In the genomic region with DNA sequence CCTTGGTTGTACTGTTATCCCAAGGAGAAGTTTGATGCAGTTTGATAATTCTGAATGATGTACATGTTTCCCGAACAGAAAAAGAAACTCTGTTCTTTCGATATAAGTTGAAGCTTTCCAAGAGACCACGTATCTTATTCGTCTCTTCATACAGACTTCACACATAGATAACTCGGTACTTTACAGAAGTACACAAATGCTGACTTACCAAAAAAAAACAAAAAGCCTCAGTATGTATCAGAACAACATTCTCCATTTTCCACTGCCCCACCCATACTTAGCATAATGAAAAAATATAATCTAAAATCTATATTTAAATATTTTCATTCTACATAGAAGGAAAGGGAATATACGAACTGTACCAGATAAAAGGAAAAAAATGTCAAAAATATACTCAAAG, we compare ENCODE assay signal across 14 cellular contexts. TPM values are rescaled to one million over a fixed set of nuclear protein-coding genes. Genes with fewer than 3 reads are reported as not detected.
DNase-seq lines count a peak whose midpoint lies in the region; ATAC-seq and TF ChIP-seq lines count a peak whose summit lies in the region.
"Had no signal": no experiment of that assay in that cellular context is flagged by ENCODE, and none has a peak within 500 bp of the region (broad histone marks: within the 10 kb centered on the region; RNA-seq: fewer than 3 reads in every experiment).

No MANE protein-coding gene starts in this region.

- peak overlapping the region; percentile 97 for H3K4me3 Mint-ChIP-seq in stimulated activated naive CD8-positive, alpha-beta T cell treated with anti-CD3 and anti-CD28 coated beads, Interleukin-15, Interleukin-2, amounts not matched to agents 100 ng/mL and 50 ng/mL, for 24 hours

- H3K27me3 Mint-ChIP-seq in stimulated activated naive CD8-positive, alpha-beta T cell treated with anti-CD3 and anti-CD28 coated beads, Interleukin-15, Interleukin-2, amounts not matched to agents 100 ng/mL and 50 ng/mL, for 24 hours: no peaks in the 10 kb centered on the region

- H3K27ac ChIP-seq in VCaP (peak overlapping the region; percentile 93), lower lobe of right lung (no peak overlapping the region)
- H3K27ac ChIP-seq: Peyer's patch had no signal

- DNase-seq in stimulated activated naive CD8-positive, alpha-beta T cell treated with anti-CD3 and anti-CD28 coated beads, Interleukin-15, Interleukin-2, amounts not matched to agents 100 U/mL and 50 U/mL, for 24 hours: no peak
- DNase-seq in lower lobe of right lung (no peak), GM10248 (ENCODE audit: extremely low spot score) (no peak), T-helper 2 cell (no peak)
- DNase-seq: activated gamma-delta T cell treated with Interleukin-2 at 50 U/mL for 16 hours, BE2C, dermis blood vessel endothelial cell, heart right ventricle, NCI-H1694, Peyer's patch had no signal

- intact Hi-C loops in lower lobe of right lung (cut with DNase I): no loop called here

- H3K9me3 ChIP-seq in lower lobe of right lung: no peaks in the 10 kb centered on the region
- H3K9me3 ChIP-seq: BE2C, heart right ventricle, Peyer's patch had no signal

- CTCF ChIA-PET in GM10248 (lab: Yijun Ruan, JAX): interaction anchor here (1.1 to 3.4 kb wide), 6 partner anchors 10 to 159 kb away, joined by 3 to 17 read pairs (median 4); no protein-coding TSS in a partner anchor

- H3K36me3 Mint-ChIP-seq in stimulated activated naive CD8-positive, alpha-beta T cell treated with anti-CD3 and anti-CD28 coated beads, Interleukin-15, Interleukin-2, amounts not matched to agents 100 ng/mL and 50 ng/mL, for 24 hours (ENCODE audit: low read depth): no peaks in the 10 kb centered on the region

- H3K4me1 Mint-ChIP-seq in stimulated activated naive CD8-positive, alpha-beta T cell treated with anti-CD3 and anti-CD28 coated beads, Interleukin-15, Interleukin-2, amounts not matched to agents 100 ng/mL and 50 ng/mL, for 24 hours (ENCODE audit: low read depth): peaks cover 67% of the 10 kb centered on the region

- no peaks in the 10 kb centered on the region for H3K36me3 ChIP-seq in lower lobe of right lung
- H3K36me3 ChIP-seq: BE2C, heart right ventricle, Peyer's patch had no signal

- H3K9me3 Mint-ChIP-seq in stimulated activated naive CD8-positive, alpha-beta T cell treated with anti-CD3 and anti-CD28 coated beads, Interleukin-15, Interleukin-2, amounts not matched to agents 100 ng/mL and 50 ng/mL, for 24 hours: no peaks in the 10 kb centered on the region

- H3K27me3 ChIP-seq in lower lobe of right lung (ENCODE audit: low read depth): no peaks in the 10 kb centered on the region
- H3K27me3 ChIP-seq: BE2C, heart right ventricle, Peyer's patch had no signal

- no peak for ATAC-seq in stimulated activated naive CD8-positive, alpha-beta T cell treated with anti-CD3 and anti-CD28 coated beads, Interleukin-15, Interleukin-2, amounts not matched to agents 100 U/mL and 50 U/mL, for 24 hours
- no peak for ATAC-seq in lower lobe of right lung
- ATAC-seq in GM18520 (IDR thresholded peaks at IDR 0.05; ENCODE audit: unreplicated experiment): no peak
- ATAC-seq in HG03095 (IDR thresholded peaks at IDR 0.05; ENCODE audit: unreplicated experiment): no peak
- ATAC-seq: heart right ventricle had no signal

- peaks cover 34% of the 10 kb centered on the region for H3K4me1 ChIP-seq in lower lobe of right lung

- TF ChIP-seq CTCF in VCaP (conservative IDR thresholded peaks at IDR 0.05): no peak
- no peak for TF ChIP-seq CTCF in lower lobe of right lung (IDR thresholded peaks at IDR 0.05)
- no peak for TF ChIP-seq CTCF in GM10248 (IDR thresholded peaks at IDR 0.05; ENCODE audit: control extremely low read depth, extremely low read depth, low read depth, missing control alignments)

- peak overlapping the region; percentile 99 for H3K4me3 ChIP-seq in lower lobe of right lung

- POLR2A ChIA-PET in GM10248 (lab: Yijun Ruan, JAX): no interaction called here

- H3K27ac Mint-ChIP-seq in stimulated activated naive CD8-positive, alpha-beta T cell treated with anti-CD3 and anti-CD28 coated beads, Interleukin-15, Interleukin-2, amounts not matched to agents 100 ng/mL and 50 ng/mL, for 24 hours: no peak overlapping the region

RNA-seq across cellular contexts. Expression of gene FOXJ3, which starts 2.2 kb away (rescaled TPM):
- total RNA-seq in lower lobe of right lung: 44.0 TPM

RNA-seq across cellular contexts. Expression of gene RIMKLA, which starts 47.7 kb away (rescaled TPM):
- total RNA-seq in lower lobe of right lung: 7.1 TPM
